1 cellular context compared by ENCODE assay signal in the genomic region with DNA sequence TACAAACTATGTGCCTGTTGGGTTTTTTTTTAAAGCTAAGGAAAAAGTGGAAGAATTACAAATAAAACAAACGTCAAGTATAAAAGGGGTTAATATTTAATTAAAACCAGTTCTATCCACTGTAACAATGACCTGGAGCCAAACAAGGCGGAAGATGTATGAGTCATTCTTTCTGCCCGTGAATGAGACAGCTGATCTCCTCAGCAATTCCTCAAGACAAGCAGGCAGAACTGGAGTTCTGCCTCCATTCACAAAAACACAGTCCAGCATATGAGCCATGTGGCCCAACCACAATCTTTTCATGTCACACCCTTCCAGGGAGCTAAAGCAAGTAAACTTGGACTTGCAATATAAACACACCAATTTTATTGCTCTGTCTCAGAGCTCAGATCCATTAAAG.
A peak's percentile ranks its signal among the peaks of the same experiment; 100 is the strongest.
TF ChIP-seq lines count a peak whose summit lies in the region.

No MANE protein-coding gene starts in this region.

TF ChIP-seq in K562, 482 proteins besides CTCF, POLR2A, EP300 and RAD21 (continued from another document and continues in another):
- TF ChIP-seq, protein P1, sequence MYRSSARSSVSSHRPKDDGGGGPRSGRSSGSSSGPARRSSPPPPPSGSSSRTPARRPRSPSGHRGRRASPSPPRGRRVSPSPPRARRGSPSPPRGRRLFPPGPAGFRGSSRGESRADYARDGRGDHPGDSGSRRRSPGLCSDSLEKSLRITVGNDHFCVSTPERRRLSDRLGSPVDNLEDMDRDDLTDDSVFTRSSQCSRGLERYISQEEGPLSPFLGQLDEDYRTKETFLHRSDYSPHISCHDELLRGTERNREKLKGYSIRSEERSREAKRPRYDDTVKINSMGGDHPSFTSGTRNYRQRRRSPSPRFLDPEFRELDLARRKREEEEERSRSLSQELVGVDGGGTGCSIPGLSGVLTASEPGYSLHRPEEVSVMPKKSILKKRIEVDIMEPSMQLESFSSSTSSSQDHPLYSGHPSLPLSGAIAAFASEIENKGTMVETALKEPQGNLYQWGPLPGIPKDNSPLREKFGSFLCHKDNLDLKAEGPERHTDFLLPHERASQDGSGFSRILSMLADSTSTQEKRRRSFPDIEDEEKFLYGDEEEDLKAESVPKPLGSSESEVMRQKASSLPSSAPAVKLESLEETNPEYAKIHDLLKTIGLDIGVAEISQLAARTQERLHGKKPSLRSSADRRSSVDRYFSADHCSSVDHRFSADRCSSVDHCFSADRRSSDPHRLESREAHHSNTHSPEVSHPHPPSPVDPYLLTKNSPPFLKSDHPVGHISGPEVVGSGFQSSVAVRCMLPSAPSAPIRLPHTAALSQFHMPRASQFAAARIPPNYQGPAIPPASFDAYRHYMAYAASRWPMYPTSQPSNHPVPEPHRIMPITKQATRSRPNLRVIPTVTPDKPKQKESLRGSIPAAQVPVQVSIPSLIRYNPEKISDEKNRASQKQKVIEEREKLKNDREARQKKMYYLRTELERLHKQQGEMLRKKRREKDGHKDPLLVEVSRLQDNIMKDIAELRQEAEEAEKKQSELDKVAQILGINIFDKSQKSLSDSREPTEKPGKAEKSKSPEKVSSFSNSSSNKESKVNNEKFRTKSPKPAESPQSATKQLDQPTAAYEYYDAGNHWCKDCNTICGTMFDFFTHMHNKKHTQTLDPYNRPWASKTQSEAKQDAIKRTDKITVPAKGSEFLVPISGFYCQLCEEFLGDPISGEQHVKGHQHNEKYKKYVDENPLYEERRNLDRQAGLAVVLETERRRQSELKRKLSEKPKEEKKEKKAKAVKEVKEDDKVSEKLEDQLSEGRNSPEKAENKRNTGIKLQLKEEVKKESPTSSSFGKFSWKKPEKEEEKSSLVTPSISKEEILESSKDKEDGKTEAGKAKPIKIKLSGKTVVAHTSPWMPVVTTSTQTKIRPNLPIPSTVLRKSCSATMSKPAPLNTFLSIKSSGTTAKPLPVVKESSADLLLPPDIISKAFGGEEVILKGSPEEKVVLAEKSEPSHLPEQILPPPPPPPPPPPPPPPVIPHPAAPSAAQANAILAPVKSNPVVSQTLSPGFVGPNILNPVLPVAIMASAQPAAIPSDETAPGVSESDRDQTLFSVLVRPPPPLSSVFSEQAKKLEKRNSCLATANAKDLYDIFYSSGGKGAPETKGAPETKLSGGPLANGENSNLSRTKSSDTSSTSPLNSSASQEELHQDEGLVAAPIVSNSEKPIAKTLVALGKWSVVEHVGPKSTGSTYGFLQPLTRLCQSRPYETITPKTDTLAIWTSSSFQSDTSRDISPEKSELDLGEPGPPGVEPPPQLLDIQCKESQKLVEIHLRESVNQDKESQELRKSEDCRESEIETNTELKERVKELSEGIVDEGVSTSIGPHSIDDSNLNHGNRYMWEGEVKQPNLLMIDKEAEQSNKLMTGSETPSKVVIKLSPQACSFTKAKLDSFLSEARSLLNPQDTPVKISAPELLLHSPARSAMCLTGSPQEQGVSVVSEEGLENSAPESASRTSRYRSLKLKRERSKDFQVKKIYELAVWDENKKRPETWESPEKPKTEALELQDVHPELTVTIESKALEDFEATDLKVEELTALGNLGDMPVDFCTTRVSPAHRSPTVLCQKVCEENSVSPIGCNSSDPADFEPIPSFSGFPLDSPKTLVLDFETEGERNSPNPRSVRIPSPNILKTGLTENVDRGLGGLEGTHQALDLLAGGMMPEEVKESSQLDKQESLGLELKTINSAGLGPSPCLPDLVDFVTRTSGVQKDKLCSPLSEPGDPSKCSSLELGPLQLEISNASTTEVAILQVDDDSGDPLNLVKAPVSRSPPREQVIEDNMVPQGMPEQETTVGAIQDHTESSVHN (IDR thresholded peaks at IDR 0.05; ENCODE audit: borderline replicate concordance in 1 of 2, low read depth in 1 of 2): peak in 1 of 2 experiments; percentile 95; a peak in 2 of 4 replicates
- TF ChIP-seq ZNF12 (CRISPR knock-in tag; IDR thresholded peaks at IDR 0.05) (no peak), ZC3H8 (IDR thresholded peaks at IDR 0.05) (no peak), BCLAF1 (IDR thresholded peaks at IDR 0.05; ENCODE audit: borderline replicate concordance in 1 of 2, control insufficient read depth in 1 of 2, low read depth in 2 of 2, low read length in 1 of 2) (peak in 1 of 2 experiments; percentile 72; a peak in 1 of 4 replicates), ARID1B (IDR thresholded peaks at IDR 0.05) (peak; percentile 81), ZNF436 (CRISPR knock-in tag; IDR thresholded peaks at IDR 0.05) (no peak), BHLHE40 (IDR thresholded peaks at IDR 0.05; ENCODE audit: low read length) (peak; percentile 89), FOXO4 (CRISPR knock-in tag; IDR thresholded peaks at IDR 0.05) (no peak), TAF9B (IDR thresholded peaks at IDR 0.05; ENCODE audit: partially characterized antibody) (peak; percentile 91), ZNF197 (CRISPR knock-in tag; IDR thresholded peaks at IDR 0.05; ENCODE audit: low read depth) (no peak), ZNF589 (CRISPR knock-in tag; IDR thresholded peaks at IDR 0.05; ENCODE audit: low read depth) (0 out of 2 replicates have a peak, but pooled peaks have one; percentile 46), POLR2AphosphoS5 (IDR thresholded peaks at IDR 0.05; ENCODE audit: control insufficient read depth, insufficient read depth, low read depth, low read length) (peak; percentile 66; the same call in 1 of the 2 replicates), NBN (IDR thresholded peaks at IDR 0.05; ENCODE audit: low read depth) (0 out of 2 replicates have a peak, but pooled peaks have one; percentile 30), CREM (IDR thresholded peaks at IDR 0.05; ENCODE audit: low read depth) (peak; percentile 27; the same call in 1 of the 2 replicates), JUND (IDR thresholded peaks at IDR 0.05; ENCODE audit: borderline replicate concordance, low read depth, low read length) (peak; percentile 99), JUND (tag; IDR thresholded peaks at IDR 0.05; ENCODE audit: borderline replicate concordance, low read depth, low read length) (peak; percentile 99), RUNX1 (IDR thresholded peaks at IDR 0.05; ENCODE audit: low read depth) (no peak), SIN3A (IDR thresholded peaks at IDR 0.05; ENCODE audit: borderline replicate concordance in 2 of 2, control insufficient read depth in 1 of 2, low read depth in 2 of 2, low read length in 2 of 2) (no peak; a peak in 1 of 4 replicates), CBX3 (IDR thresholded peaks at IDR 0.05; ENCODE audit: borderline replicate concordance in 1 of 2, low read length in 2 of 2) (0 out of 3 replicates have a peak, but pooled peaks of 1 of the 2 experiments have one; percentile 57), TFAP4 (CRISPR knock-in tag; IDR thresholded peaks at IDR 0.05; ENCODE audit: borderline replicate concordance) (peak; percentile 92), CEBPB (tag; IDR thresholded peaks at IDR 0.05) (no peak), YY1 (IDR thresholded peaks at IDR 0.05; ENCODE audit: borderline replicate concordance in 1 of 3, control insufficient read depth in 1 of 3, extremely low read depth in 1 of 3, insufficient read depth in 3 of 3, insufficient read length in 1 of 3, insufficient replicate concordance in 2 of 3, low read depth in 1 of 3, low read length in 2 of 3) (peak in 1 of 3 experiments; percentile 78), STAT5A (IDR thresholded peaks at IDR 0.05; ENCODE audit: borderline replicate concordance, low read length) (no peak), TEAD4 (IDR thresholded peaks at IDR 0.05; ENCODE audit: low read length) (peak; percentile 68), TEAD4 (CRISPR knock-in tag; IDR thresholded peaks at IDR 0.05; ENCODE audit: borderline replicate concordance) (no peak)
- TF ChIP-seq, protein P2, sequence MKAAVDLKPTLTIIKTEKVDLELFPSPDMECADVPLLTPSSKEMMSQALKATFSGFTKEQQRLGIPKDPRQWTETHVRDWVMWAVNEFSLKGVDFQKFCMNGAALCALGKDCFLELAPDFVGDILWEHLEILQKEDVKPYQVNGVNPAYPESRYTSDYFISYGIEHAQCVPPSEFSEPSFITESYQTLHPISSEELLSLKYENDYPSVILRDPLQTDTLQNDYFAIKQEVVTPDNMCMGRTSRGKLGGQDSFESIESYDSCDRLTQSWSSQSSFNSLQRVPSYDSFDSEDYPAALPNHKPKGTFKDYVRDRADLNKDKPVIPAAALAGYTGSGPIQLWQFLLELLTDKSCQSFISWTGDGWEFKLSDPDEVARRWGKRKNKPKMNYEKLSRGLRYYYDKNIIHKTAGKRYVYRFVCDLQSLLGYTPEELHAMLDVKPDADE (conservative IDR thresholded peaks at IDR 0.05; ENCODE audit: control insufficient read depth, low read depth, low read length): no peak
- TF ChIP-seq, protein P3, sequence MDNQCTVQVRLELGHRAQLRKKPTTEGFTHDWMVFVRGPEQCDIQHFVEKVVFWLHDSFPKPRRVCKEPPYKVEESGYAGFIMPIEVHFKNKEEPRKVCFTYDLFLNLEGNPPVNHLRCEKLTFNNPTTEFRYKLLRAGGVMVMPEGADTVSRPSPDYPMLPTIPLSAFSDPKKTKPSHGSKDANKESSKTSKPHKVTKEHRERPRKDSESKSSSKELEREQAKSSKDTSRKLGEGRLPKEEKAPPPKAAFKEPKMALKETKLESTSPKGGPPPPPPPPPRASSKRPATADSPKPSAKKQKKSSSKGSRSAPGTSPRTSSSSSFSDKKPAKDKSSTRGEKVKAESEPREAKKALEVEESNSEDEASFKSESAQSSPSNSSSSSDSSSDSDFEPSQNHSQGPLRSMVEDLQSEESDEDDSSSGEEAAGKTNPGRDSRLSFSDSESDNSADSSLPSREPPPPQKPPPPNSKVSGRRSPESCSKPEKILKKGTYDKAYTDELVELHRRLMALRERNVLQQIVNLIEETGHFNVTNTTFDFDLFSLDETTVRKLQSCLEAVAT (IDR thresholded peaks at IDR 0.05): peak; percentile 66 to 67; a peak in 2 of 4 replicates
